8 cellular contexts compared by ENCODE assay signal in the genomic region with DNA sequence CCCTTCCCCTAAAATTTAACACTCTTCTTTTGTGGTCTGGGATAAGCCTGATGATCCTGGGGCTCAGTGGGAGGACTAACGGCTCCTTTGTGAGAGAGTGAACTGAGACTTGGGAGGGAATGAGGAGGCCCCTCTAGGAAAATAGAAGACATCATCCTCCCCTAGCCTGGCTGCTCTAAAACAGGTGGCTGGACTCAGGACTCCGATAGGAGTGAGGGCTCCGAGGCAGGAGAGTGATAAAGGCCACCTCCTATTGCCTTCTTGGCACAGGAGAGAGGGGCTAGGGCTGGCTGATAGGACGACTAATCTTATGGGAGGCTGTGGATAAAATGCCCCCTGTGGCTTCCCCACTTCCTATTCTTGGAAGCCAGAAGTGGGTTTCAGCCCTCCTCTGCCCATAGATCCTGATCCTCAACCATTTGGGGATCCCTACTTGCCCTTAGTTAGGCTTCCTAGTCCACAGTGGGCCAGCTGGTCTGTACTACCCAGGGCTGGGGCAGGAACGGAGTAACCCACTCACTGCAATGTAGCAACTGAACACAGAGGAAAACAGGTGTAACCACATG. TPM values are rescaled to one million over a fixed set of nuclear protein-coding genes. Genes with fewer than 3 reads are reported as not detected.
DNase-seq lines count a peak whose midpoint lies in the region; ATAC-seq and TF ChIP-seq lines count a peak whose summit lies in the region.

No MANE protein-coding gene starts in this region.

- RAD21 ChIA-PET in HCT116 (lab: Charles Lee; ENCODE audit: low non-redundant PET in 1 of 2, low total read pairs in 2 of 2, uncharacterized antibody in 2 of 2, unreplicated experiment in 2 of 2), result no interaction called here

- POLR2A ChIA-PET in HCT116 (lab: Charles Lee), result no interaction called here

- H3K4me1 Mint-ChIP-seq in T-helper 1 cell treated with Interleukin-12 subunit alpha and Interleukin-12 subunit beta and Interleukin-4 antibody, amounts not matched to agents 30 μg/mL and 1 μg/mL, for 36 hours (ENCODE audit: low read depth), result peaks cover 41% of the 10 kb centered on the region
- peaks cover 34% of the 10 kb centered on the region for H3K4me1 Mint-ChIP-seq in endodermal cell

- peak overlapping the region; percentile 97 for H3K4me3 Mint-ChIP-seq in T-helper 1 cell treated with Interleukin-12 subunit alpha and Interleukin-12 subunit beta and Interleukin-4 antibody, amounts not matched to agents 30 μg/mL and 1 μg/mL, for 36 hours
- peak overlapping the region; percentile 57 for H3K4me3 Mint-ChIP-seq in endodermal cell

- CTCF ChIA-PET in HCT116 (lab: Charles Lee), result no interaction called here

- H3K36me3 Mint-ChIP-seq in T-helper 1 cell treated with Interleukin-12 subunit alpha and Interleukin-12 subunit beta and Interleukin-4 antibody, amounts not matched to agents 30 μg/mL and 1 μg/mL, for 36 hours (ENCODE audit: low read depth), result peaks cover 29% of the 10 kb centered on the region
- no peaks in the 10 kb centered on the region for H3K36me3 Mint-ChIP-seq in endodermal cell (ENCODE audit: low read depth)

- no peak for TF ChIP-seq CTCF in HCT116 (IDR thresholded peaks at IDR 0.05 in 2 of 3, conservative IDR thresholded peaks at IDR 0.05 in 1 of 3; ENCODE audit: borderline replicate concordance in 1 of 3, insufficient read depth in 1 of 3, low read depth in 2 of 3, low read length in 2 of 3)
- TF ChIP-seq CTCF in endodermal cell (conservative IDR thresholded peaks at IDR 0.05), result no peak
- TF ChIP-seq CTCF in gastrocnemius medialis (IDR thresholded peaks at IDR 0.05 in 4 of 5, conservative IDR thresholded peaks at IDR 0.05 in 1 of 5), result no peak

- intact Hi-C loops in HCT116 (cut with micrococcal nuclease), result no loop called here
- intact Hi-C loops in gastrocnemius medialis (cut with DNase I; ENCODE audit: low total_unique reads), result loop anchor here (10.0 kb wide), 1 partner anchor 59 kb away; no protein-coding TSS in a partner anchor

- peak overlapping the region; percentile 96 for H3K27ac Mint-ChIP-seq in T-helper 1 cell treated with Interleukin-12 subunit alpha and Interleukin-12 subunit beta and Interleukin-4 antibody, amounts not matched to agents 30 μg/mL and 1 μg/mL, for 36 hours
- no peak overlapping the region for H3K27ac Mint-ChIP-seq in endodermal cell

- H3K27ac ChIP-seq in HCT116 (ENCODE audit: low read depth, low read length) (no peak overlapping the region), endodermal cell (ENCODE audit: low read depth, low read length) (no peak overlapping the region), gastrocnemius medialis (peak overlapping the region in 2 of 4 donors; percentile 47 to 64)

- no peaks in the 10 kb centered on the region for H3K9me3 Mint-ChIP-seq in T-helper 1 cell treated with Interleukin-12 subunit alpha and Interleukin-12 subunit beta and Interleukin-4 antibody, amounts not matched to agents 30 μg/mL and 1 μg/mL, for 36 hours
- H3K9me3 Mint-ChIP-seq in endodermal cell, result no peaks in the 10 kb centered on the region

- no peak for DNase-seq in HCT116 (ENCODE audit: low read depth, low spot score)
- no peak for DNase-seq in endodermal cell
- no peak for DNase-seq in gastrocnemius medialis
- no peak for DNase-seq in NCI-H1048 (lab: John Stamatoyannopoulos, UW)
- no peak for DNase-seq in NCI-H1105 treated with DMSO at 0.1 percent for 48 hours (lab: John Stamatoyannopoulos, UW)

- no TSS peak for BruUV-seq in HCT116 (replicated peaks; lab: Mats Ljungman, UMichigan)

- no peaks in the 10 kb centered on the region for H3K9me2 ChIP-seq in HCT116 (ENCODE audit: insufficient read depth)

- H3K27me3 ChIP-seq in HCT116 (ENCODE audit: insufficient read depth, low read length) (no peaks in the 10 kb centered on the region), endodermal cell (ENCODE audit: control insufficient read depth, insufficient read depth, low read length, poor library complexity, severe bottlenecking) (peaks cover 10% of the 10 kb centered on the region), gastrocnemius medialis (no peaks in the 10 kb centered on the region)

- no peaks in the 10 kb centered on the region for H3K27me3 Mint-ChIP-seq in T-helper 1 cell treated with Interleukin-12 subunit alpha and Interleukin-12 subunit beta and Interleukin-4 antibody, amounts not matched to agents 30 μg/mL and 1 μg/mL, for 36 hours (ENCODE audit: low read depth)
- peaks cover 28% of the 10 kb centered on the region for H3K27me3 Mint-ChIP-seq in endodermal cell (ENCODE audit: insufficient read depth)

- in situ Hi-C loops in gastrocnemius medialis (cut with MboI; ENCODE audit: low sequenced_read_pairs in 4 of 4), result no loop called here

- TF ChIP-seq RAD21 in HCT116 (IDR thresholded peaks at IDR 0.05; ENCODE audit: low read depth), result no peak

- H3K4me3 ChIP-seq in HCT116 (replicated peaks in 1 of 2; ENCODE audit: low read depth in 1 of 2, low read length in 2 of 2) (no peak overlapping the region), endodermal cell (ENCODE audit: low read length) (no peak overlapping the region), gastrocnemius medialis (peak overlapping the region in 3 of 4 donors; percentile 3 to 78 (median 68))

- H3K9ac ChIP-seq in HCT116 (ENCODE audit: low read length), result no peak overlapping the region
- no peak overlapping the region for H3K9ac ChIP-seq in endodermal cell (ENCODE audit: extremely low read depth, low read length, poor library complexity, severe bottlenecking)

- H3K36me3 ChIP-seq in HCT116 (ENCODE audit: control insufficient read depth in 1 of 2, insufficient read depth in 2 of 2, low read length in 2 of 2) (no peaks in the 10 kb centered on the region), endodermal cell (ENCODE audit: control insufficient read depth, insufficient read depth, low read length) (no peaks in the 10 kb centered on the region), gastrocnemius medialis (no peaks in the 10 kb centered on the region)

- 58 to 88% methylated on average over 2 to 5 of the region's 5 CpGs for WGBS in endodermal cell (ENCODE audit: insufficient coverage in 1 of 2, insufficient read length in 1 of 2), 2 experiments

- H4K20me1 ChIP-seq in HCT116 (ENCODE audit: insufficient read depth), result no peaks in the 10 kb centered on the region

- TF ChIP-seq POLR2A in HCT116 (IDR thresholded peaks at IDR 0.05; ENCODE audit: borderline replicate concordance, extremely low read depth, insufficient read depth, insufficient read length) (no peak), gastrocnemius medialis (IDR thresholded peaks at IDR 0.05) (no peak)

- ATAC-seq in HCT116 (no peak), gastrocnemius medialis (no peak), GM18868 (IDR thresholded peaks at IDR 0.05; ENCODE audit: unreplicated experiment) (no peak), HG03460 (IDR thresholded peaks at IDR 0.05; ENCODE audit: unreplicated experiment) (no peak)

- no peak overlapping the region for H2AFZ ChIP-seq in HCT116 (ENCODE audit: low read depth, low read length, poor library complexity, severe bottlenecking)

- H3K9me3 ChIP-seq in HCT116 (ENCODE audit: control insufficient read depth in 1 of 2, insufficient read depth in 1 of 2, low read depth in 1 of 2, low read length in 2 of 2) (no peaks in the 10 kb centered on the region), endodermal cell (ENCODE audit: control insufficient read depth, low read length) (no peaks in the 10 kb centered on the region), gastrocnemius medialis (no peaks in the 10 kb centered on the region)

- peaks cover 44 to 55% of the 10 kb centered on the region in 2 experiments for H3K4me1 ChIP-seq in HCT116 (ENCODE audit: control insufficient read depth in 1 of 2, insufficient read depth in 2 of 2, low read length in 2 of 2)
- H3K4me1 ChIP-seq in endodermal cell (ENCODE audit: control insufficient read depth, insufficient read depth, low read length), result peaks cover 23% of the 10 kb centered on the region
- H3K4me1 ChIP-seq in gastrocnemius medialis, result peaks cover 5 to 6% of the 10 kb centered on the region in 2 donors

- peak overlapping the region; percentile 97 for H3K4me2 ChIP-seq in HCT116 (ENCODE audit: low read length)

- no peaks in the 10 kb centered on the region for H3K79me2 ChIP-seq in HCT116 (ENCODE audit: insufficient read depth, low read length)

TF ChIP-seq in HCT116, 20 proteins besides CTCF, POLR2A, EP300 and RAD21:
- TF ChIP-seq ZFX (IDR thresholded peaks at IDR 0.05) (no peak), JUND (IDR thresholded peaks at IDR 0.05) (no peak), EGR1 (IDR thresholded peaks at IDR 0.05; ENCODE audit: low read depth) (no peak), SRF (IDR thresholded peaks at IDR 0.05; ENCODE audit: low read depth) (no peak), TCF7L2 (IDR thresholded peaks at IDR 0.05; ENCODE audit: borderline replicate concordance, extremely low read depth, insufficient read depth, insufficient read length) (no peak), POLR2AphosphoS5 (IDR thresholded peaks at IDR 0.05; ENCODE audit: low read depth, low read length) (no peak)
- TF ChIP-seq, protein P1, sequence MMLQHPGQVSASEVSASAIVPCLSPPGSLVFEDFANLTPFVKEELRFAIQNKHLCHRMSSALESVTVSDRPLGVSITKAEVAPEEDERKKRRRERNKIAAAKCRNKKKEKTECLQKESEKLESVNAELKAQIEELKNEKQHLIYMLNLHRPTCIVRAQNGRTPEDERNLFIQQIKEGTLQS (IDR thresholded peaks at IDR 0.05), result no peak
- TF ChIP-seq, protein P2, sequence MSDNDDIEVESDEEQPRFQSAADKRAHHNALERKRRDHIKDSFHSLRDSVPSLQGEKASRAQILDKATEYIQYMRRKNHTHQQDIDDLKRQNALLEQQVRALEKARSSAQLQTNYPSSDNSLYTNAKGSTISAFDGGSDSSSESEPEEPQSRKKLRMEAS (IDR thresholded peaks at IDR 0.05), result no peak

RNA-seq across cellular contexts. Expression of a gene that starts 1.4 kb away (rescaled TPM):
- 5.5 TPM for total RNA-seq in HCT116 (2021; ENCODE audit: unreplicated experiment)
- 2.1 and 3.1 TPM in 2 replicates for polyA plus RNA-seq in HCT116 (2012)
- 1 to 10 TPM; 2.2 to 2.7 TPM for total RNA-seq in endodermal cell
- 3.4 TPM for polyA plus RNA-seq in endodermal cell (2013, experiment 1 of 2)
- 2.7 TPM for polyA plus RNA-seq in endodermal cell (2013, experiment 2 of 2)
- 10 to 100 TPM in 2 of 4 donors, 1 to 10 TPM in 2; 1.7 to 24.2 (median 13.5) TPM for total RNA-seq in gastrocnemius medialis

RNA-seq across cellular contexts. Expression of a gene that starts 27.7 kb away (rescaled TPM):
- total RNA-seq in HCT116 (2021; ENCODE audit: unreplicated experiment) (36.4 TPM), endodermal cell (10 to 100 TPM; 34.2 to 34.6 TPM), gastrocnemius medialis (10 to 100 TPM; 18.1 to 36.3 (median 29.1) TPM)
- 19.3 and 19.6 TPM in 2 replicates for polyA plus RNA-seq in HCT116 (2012)
- polyA plus RNA-seq in endodermal cell (2013, experiment 1 of 2), result 19.9 TPM
- polyA plus RNA-seq in endodermal cell (2013, experiment 2 of 2), result 18.1 TPM

RNA-seq across cellular contexts. Expression of a gene that starts 43.7 kb away (rescaled TPM):
- total RNA-seq in HCT116 (2021; ENCODE audit: unreplicated experiment) (0.96 TPM), endodermal cell (under 1 TPM in 1 of 2 donors, not detected in 1; 0.38 TPM), gastrocnemius medialis (10 to 100 TPM in 1 of 4 donors, 1 to 10 TPM in 3; 2.1 to 10.7 (median 4.1) TPM)
- polyA plus RNA-seq in HCT116 (2012), result 0.20 and 0.21 TPM in 2 replicates
- not detected for polyA plus RNA-seq in endodermal cell (2013, experiment 1 of 2)
- 0.37 TPM for polyA plus RNA-seq in endodermal cell (2013, experiment 2 of 2)

Comparison
In these comparisons a context has a peak if more than half of its experiments do, and no peak if none do; other contexts are left out.
1. H3K4me3 ChIP-seq: peak in gastrocnemius medialis (3 of 4); none in HCT116 (0 of 2) and endodermal cell (single experiment).